1 cellular context compared by ENCODE assay signal in the genomic region with DNA sequence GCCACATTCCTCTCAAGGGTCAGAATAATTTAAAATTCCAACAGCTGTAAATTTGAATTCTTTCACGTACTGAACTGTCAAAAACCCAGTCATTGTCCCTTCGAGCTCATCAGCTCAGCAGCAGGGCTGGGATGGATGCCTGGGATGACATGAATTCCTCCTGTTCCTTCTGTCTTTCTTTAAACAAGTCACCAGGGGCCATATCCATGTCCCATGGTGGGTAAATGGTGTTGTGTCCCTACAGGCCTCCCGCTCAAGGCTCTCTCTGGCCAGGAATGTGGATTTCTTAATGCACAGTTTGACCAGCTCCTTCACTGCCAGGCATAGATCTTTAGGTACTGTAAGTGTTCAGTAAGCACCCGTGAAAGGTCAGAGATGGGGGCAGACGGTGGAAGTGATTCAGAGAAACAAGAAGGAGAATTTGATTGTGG.
A peak's percentile ranks its signal among the peaks of the same experiment; 100 is the strongest.
TF ChIP-seq lines count a peak whose summit lies in the region.

No MANE protein-coding gene starts in this region.

TF ChIP-seq in H1, 55 proteins besides CTCF, POLR2A, EP300 and RAD21:
- TF ChIP-seq TBP (IDR thresholded peaks at IDR 0.05; ENCODE audit: low read depth, low read length) = no peak
- TF ChIP-seq TEAD4 (IDR thresholded peaks at IDR 0.05; ENCODE audit: low read depth, low read length) = 0 out of 2 replicates have a peak, but pooled peaks have one; percentile 37
